ENCODE assay signal across 1 cellular context in the genomic region with DNA sequence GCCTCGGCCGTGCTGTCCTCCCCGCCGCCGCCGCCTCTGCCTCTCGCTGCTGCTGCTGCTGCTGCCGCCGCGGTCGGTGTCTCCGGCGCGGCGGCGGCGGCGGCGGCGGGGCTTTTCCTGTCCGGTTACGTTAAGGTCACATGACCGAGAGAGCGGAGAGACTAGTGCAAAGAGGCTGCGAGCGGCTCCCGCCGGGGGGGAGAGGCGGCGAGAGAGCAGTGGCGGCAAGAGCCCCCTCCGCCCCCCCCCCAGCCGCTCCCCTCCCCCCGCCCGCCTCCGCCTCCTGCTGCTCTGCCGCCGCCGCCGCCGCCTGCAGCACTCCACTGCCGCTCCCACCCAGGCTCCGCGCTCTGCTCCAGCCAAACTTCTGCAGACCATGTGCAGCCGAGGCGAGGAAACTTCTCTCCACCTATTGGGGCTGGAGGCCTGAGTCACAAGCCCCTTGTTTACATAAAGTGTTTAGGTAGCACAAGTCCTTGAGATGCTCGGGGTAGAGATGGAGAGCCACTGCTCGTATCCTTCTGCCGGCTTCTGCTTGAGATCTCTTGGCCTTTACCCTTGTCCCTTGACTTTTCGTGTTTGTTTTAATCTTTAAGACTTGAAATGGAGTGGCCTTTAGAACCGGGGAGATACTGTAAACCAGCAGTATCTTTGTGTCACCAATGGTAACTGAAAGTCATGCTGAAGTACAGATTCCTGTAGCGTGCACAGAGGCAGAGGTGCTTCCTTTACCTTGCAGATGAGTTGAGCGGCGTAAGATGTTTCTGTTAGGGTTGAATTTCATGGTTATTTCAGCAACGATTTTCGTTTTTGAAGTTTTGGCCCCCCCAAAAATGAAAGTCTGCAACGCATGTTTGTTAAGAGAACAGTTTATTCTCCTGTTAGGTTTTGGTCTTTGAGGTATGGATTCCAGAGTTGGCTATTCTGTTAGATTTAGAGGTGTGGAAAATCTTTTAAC.
TF ChIP-seq lines count a peak whose summit lies in the region.

A gene with protein sequence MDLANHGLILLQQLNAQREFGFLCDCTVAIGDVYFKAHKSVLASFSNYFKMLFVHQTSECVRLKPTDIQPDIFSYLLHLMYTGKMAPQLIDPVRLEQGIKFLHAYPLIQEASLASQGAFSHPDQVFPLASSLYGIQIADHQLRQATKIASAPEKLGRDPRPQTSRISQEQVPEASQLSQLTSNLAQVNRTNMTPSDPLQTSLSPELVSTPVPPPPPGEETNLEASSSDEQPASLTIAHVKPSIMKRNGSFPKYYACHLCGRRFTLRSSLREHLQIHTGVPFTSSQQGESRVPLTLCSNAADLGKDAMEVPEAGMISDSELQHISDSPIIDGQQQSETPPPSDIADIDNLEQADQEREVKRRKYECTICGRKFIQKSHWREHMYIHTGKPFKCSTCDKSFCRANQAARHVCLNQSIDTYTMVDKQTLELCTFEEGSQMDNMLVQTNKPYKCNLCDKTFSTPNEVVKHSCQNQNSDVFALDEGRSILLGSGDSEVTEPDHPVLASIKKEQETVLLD (minus strand): TSS at position 89 of the 958 bp plus-strand sequence. CDS start 17,922 bp downstream, outside the sequence.

TF ChIP-seq in HepG2, 621 proteins besides CTCF, POLR2A, EP300 and RAD21 (continued from another document and continues in another):
- no peak for TF ChIP-seq GABPA (IDR thresholded peaks at IDR 0.05; ENCODE audit: low read depth, low read length)
- 0 out of 2 replicates have a peak, but pooled peaks have one; percentile 24 for TF ChIP-seq GABPA (CRISPR knock-in tag; IDR thresholded peaks at IDR 0.05; ENCODE audit: low read depth)
- TF ChIP-seq, protein P1, sequence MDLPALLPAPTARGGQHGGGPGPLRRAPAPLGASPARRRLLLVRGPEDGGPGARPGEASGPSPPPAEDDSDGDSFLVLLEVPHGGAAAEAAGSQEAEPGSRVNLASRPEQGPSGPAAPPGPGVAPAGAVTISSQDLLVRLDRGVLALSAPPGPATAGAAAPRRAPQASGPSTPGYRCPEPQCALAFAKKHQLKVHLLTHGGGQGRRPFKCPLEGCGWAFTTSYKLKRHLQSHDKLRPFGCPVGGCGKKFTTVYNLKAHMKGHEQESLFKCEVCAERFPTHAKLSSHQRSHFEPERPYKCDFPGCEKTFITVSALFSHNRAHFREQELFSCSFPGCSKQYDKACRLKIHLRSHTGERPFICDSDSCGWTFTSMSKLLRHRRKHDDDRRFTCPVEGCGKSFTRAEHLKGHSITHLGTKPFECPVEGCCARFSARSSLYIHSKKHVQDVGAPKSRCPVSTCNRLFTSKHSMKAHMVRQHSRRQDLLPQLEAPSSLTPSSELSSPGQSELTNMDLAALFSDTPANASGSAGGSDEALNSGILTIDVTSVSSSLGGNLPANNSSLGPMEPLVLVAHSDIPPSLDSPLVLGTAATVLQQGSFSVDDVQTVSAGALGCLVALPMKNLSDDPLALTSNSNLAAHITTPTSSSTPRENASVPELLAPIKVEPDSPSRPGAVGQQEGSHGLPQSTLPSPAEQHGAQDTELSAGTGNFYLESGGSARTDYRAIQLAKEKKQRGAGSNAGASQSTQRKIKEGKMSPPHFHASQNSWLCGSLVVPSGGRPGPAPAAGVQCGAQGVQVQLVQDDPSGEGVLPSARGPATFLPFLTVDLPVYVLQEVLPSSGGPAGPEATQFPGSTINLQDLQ (CRISPR knock-in tag; IDR thresholded peaks at IDR 0.05): no peak
- no peak for TF ChIP-seq KDM5A (IDR thresholded peaks at IDR 0.05; ENCODE audit: borderline replicate concordance, low read length)
- TF ChIP-seq PRMT3 (CRISPR knock-in tag; IDR thresholded peaks at IDR 0.05; ENCODE audit: borderline replicate concordance, low read depth): peak; percentile 43; the same call in 1 of the 2 replicates
- no peak for TF ChIP-seq ZNF547 (CRISPR knock-in tag; IDR thresholded peaks at IDR 0.05)
- no peak for TF ChIP-seq BHLHE40 (IDR thresholded peaks at IDR 0.05; ENCODE audit: low read length)
- TF ChIP-seq, protein P2, sequence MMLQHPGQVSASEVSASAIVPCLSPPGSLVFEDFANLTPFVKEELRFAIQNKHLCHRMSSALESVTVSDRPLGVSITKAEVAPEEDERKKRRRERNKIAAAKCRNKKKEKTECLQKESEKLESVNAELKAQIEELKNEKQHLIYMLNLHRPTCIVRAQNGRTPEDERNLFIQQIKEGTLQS (CRISPR knock-in tag; IDR thresholded peaks at IDR 0.05): no peak
- TF ChIP-seq SIX4 (CRISPR knock-in tag; IDR thresholded peaks at IDR 0.05): no peak
- TF ChIP-seq RARA (CRISPR knock-in tag; IDR thresholded peaks at IDR 0.05): peak; percentile 25; the same call in 1 of the 2 replicates
- no peak for TF ChIP-seq ZNF572 (CRISPR knock-in tag; IDR thresholded peaks at IDR 0.05)
- TF ChIP-seq ZNF543 (CRISPR knock-in tag; IDR thresholded peaks at IDR 0.05): no peak
- TF ChIP-seq, protein P3, sequence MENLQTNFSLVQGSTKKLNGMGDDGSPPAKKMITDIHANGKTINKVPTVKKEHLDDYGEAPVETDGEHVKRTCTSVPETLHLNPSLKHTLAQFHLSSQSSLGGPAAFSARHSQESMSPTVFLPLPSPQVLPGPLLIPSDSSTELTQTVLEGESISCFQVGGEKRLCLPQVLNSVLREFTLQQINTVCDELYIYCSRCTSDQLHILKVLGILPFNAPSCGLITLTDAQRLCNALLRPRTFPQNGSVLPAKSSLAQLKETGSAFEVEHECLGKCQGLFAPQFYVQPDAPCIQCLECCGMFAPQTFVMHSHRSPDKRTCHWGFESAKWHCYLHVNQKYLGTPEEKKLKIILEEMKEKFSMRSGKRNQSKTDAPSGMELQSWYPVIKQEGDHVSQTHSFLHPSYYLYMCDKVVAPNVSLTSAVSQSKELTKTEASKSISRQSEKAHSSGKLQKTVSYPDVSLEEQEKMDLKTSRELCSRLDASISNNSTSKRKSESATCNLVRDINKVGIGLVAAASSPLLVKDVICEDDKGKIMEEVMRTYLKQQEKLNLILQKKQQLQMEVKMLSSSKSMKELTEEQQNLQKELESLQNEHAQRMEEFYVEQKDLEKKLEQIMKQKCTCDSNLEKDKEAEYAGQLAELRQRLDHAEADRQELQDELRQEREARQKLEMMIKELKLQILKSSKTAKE (CRISPR knock-in tag; IDR thresholded peaks at IDR 0.05; ENCODE audit: borderline replicate concordance): no peak; the same call in 1 of the 2 replicates
- TF ChIP-seq, protein P4, sequence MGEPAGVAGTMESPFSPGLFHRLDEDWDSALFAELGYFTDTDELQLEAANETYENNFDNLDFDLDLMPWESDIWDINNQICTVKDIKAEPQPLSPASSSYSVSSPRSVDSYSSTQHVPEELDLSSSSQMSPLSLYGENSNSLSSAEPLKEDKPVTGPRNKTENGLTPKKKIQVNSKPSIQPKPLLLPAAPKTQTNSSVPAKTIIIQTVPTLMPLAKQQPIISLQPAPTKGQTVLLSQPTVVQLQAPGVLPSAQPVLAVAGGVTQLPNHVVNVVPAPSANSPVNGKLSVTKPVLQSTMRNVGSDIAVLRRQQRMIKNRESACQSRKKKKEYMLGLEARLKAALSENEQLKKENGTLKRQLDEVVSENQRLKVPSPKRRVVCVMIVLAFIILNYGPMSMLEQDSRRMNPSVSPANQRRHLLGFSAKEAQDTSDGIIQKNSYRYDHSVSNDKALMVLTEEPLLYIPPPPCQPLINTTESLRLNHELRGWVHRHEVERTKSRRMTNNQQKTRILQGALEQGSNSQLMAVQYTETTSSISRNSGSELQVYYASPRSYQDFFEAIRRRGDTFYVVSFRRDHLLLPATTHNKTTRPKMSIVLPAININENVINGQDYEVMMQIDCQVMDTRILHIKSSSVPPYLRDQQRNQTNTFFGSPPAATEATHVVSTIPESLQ (CRISPR knock-in tag; conservative IDR thresholded peaks at IDR 0.05): no peak
- TF ChIP-seq, protein P5, sequence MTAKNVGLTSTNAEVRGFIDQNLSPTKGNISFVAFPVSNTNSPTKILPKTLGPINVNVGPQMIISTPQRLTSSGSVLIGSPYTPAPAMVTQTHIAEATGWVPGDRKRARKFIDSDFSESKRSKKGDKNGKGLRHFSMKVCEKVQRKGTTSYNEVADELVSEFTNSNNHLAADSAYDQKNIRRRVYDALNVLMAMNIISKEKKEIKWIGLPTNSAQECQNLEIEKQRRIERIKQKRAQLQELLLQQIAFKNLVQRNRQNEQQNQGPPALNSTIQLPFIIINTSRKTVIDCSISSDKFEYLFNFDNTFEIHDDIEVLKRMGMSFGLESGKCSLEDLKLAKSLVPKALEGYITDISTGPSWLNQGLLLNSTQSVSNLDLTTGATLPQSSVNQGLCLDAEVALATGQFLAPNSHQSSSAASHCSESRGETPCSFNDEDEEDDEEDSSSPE (CRISPR knock-in tag; IDR thresholded peaks at IDR 0.05): peak; percentile 43; the same call in 1 of the 2 replicates
- TF ChIP-seq SIX1 (CRISPR knock-in tag; IDR thresholded peaks at IDR 0.05; ENCODE audit: borderline replicate concordance): no peak
- TF ChIP-seq, protein P6, sequence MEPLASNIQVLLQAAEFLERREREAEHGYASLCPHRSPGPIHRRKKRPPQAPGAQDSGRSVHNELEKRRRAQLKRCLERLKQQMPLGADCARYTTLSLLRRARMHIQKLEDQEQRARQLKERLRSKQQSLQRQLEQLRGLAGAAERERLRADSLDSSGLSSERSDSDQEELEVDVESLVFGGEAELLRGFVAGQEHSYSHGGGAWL (CRISPR knock-in tag; IDR thresholded peaks at IDR 0.05): no peak
- TF ChIP-seq, protein P7, sequence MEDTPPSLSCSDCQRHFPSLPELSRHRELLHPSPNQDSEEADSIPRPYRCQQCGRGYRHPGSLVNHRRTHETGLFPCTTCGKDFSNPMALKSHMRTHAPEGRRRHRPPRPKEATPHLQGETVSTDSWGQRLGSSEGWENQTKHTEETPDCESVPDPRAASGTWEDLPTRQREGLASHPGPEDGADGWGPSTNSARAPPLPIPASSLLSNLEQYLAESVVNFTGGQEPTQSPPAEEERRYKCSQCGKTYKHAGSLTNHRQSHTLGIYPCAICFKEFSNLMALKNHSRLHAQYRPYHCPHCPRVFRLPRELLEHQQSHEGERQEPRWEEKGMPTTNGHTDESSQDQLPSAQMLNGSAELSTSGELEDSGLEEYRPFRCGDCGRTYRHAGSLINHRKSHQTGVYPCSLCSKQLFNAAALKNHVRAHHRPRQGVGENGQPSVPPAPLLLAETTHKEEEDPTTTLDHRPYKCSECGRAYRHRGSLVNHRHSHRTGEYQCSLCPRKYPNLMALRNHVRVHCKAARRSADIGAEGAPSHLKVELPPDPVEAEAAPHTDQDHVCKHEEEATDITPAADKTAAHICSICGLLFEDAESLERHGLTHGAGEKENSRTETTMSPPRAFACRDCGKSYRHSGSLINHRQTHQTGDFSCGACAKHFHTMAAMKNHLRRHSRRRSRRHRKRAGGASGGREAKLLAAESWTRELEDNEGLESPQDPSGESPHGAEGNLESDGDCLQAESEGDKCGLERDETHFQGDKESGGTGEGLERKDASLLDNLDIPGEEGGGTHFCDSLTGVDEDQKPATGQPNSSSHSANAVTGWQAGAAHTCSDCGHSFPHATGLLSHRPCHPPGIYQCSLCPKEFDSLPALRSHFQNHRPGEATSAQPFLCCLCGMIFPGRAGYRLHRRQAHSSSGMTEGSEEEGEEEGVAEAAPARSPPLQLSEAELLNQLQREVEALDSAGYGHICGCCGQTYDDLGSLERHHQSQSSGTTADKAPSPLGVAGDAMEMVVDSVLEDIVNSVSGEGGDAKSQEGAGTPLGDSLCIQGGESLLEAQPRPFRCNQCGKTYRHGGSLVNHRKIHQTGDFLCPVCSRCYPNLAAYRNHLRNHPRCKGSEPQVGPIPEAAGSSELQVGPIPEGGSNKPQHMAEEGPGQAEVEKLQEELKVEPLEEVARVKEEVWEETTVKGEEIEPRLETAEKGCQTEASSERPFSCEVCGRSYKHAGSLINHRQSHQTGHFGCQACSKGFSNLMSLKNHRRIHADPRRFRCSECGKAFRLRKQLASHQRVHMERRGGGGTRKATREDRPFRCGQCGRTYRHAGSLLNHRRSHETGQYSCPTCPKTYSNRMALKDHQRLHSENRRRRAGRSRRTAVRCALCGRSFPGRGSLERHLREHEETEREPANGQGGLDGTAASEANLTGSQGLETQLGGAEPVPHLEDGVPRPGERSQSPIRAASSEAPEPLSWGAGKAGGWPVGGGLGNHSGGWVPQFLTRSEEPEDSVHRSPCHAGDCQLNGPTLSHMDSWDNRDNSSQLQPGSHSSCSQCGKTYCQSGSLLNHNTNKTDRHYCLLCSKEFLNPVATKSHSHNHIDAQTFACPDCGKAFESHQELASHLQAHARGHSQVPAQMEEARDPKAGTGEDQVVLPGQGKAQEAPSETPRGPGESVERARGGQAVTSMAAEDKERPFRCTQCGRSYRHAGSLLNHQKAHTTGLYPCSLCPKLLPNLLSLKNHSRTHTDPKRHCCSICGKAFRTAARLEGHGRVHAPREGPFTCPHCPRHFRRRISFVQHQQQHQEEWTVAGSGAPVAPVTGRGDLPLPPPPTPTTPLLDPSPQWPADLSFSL (CRISPR knock-in tag; IDR thresholded peaks at IDR 0.05): no peak
- no peak for TF ChIP-seq JUNB (CRISPR knock-in tag; IDR thresholded peaks at IDR 0.05; ENCODE audit: borderline replicate concordance)
- TF ChIP-seq ZNF616 (CRISPR knock-in tag; IDR thresholded peaks at IDR 0.05; ENCODE audit: low read depth): no peak
- TF ChIP-seq, protein P8, sequence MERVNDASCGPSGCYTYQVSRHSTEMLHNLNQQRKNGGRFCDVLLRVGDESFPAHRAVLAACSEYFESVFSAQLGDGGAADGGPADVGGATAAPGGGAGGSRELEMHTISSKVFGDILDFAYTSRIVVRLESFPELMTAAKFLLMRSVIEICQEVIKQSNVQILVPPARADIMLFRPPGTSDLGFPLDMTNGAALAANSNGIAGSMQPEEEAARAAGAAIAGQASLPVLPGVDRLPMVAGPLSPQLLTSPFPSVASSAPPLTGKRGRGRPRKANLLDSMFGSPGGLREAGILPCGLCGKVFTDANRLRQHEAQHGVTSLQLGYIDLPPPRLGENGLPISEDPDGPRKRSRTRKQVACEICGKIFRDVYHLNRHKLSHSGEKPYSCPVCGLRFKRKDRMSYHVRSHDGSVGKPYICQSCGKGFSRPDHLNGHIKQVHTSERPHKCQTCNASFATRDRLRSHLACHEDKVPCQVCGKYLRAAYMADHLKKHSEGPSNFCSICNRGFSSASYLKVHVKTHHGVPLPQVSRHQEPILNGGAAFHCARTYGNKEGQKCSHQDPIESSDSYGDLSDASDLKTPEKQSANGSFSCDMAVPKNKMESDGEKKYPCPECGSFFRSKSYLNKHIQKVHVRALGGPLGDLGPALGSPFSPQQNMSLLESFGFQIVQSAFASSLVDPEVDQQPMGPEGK (CRISPR knock-in tag; IDR thresholded peaks at IDR 0.05): peak; percentile 60; the same call in 1 of the 2 replicates
- no peak for TF ChIP-seq PITX1 (CRISPR knock-in tag; IDR thresholded peaks at IDR 0.05)
- no peak for TF ChIP-seq ZNF782 (CRISPR knock-in tag; IDR thresholded peaks at IDR 0.05; ENCODE audit: borderline replicate concordance)
- TF ChIP-seq, protein P9, sequence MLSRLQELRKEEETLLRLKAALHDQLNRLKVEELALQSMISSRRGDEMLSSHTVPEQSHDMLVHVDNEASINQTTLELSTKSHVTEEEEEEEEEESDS (CRISPR knock-in tag; IDR thresholded peaks at IDR 0.05; ENCODE audit: borderline replicate concordance): no peak
- TF ChIP-seq, protein P10, sequence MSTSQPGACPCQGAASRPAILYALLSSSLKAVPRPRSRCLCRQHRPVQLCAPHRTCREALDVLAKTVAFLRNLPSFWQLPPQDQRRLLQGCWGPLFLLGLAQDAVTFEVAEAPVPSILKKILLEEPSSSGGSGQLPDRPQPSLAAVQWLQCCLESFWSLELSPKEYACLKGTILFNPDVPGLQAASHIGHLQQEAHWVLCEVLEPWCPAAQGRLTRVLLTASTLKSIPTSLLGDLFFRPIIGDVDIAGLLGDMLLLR (CRISPR knock-in tag; IDR thresholded peaks at IDR 0.05): no peak; the same call in 1 of the 2 replicates
- no peak for TF ChIP-seq CENPT (CRISPR knock-in tag; IDR thresholded peaks at IDR 0.05; ENCODE audit: low read depth)
- TF ChIP-seq RELA (CRISPR knock-in tag; IDR thresholded peaks at IDR 0.05): no peak
- TF ChIP-seq NR1H2 (CRISPR knock-in tag; IDR thresholded peaks at IDR 0.05; ENCODE audit: borderline replicate concordance, low read depth): no peak
- TF ChIP-seq ZNF292 (CRISPR knock-in tag; IDR thresholded peaks at IDR 0.05; ENCODE audit: borderline replicate concordance, low read depth): no peak
- TF ChIP-seq JARID2 (CRISPR knock-in tag; IDR thresholded peaks at IDR 0.05; ENCODE audit: insufficient replicate concordance): no peak
- TF ChIP-seq NPAS2 (CRISPR knock-in tag; IDR thresholded peaks at IDR 0.05; ENCODE audit: borderline replicate concordance): no peak
- no peak for TF ChIP-seq ZNF510 (CRISPR knock-in tag; IDR thresholded peaks at IDR 0.05; ENCODE audit: low read depth)
